In genomic region chr17:81166033-81166472, GRCh38 we compare ENCODE assay signal across 9 cellular contexts. TPM values are rescaled to one million over a fixed set of nuclear protein-coding genes. Genes with fewer than 3 reads are reported as not detected.
DNase-seq lines count a peak whose midpoint lies in the region; ATAC-seq and TF ChIP-seq lines count a peak whose summit lies in the region.
"Had no signal": no experiment of that assay in that cellular context is flagged by ENCODE, and none has a peak within 500 bp of the region (broad histone marks: within the 10 kb centered on the region; RNA-seq: fewer than 3 reads in every experiment).

TSS of gene AATK (minus strand) at chr17:81166221. CDS start at chr17:81165992, 229 bp downstream.

- peaks cover 11% of the 10 kb centered on the region for H3K27me3 Mint-ChIP-seq in activated naive CD8-positive, alpha-beta T cell treated with anti-CD3 and anti-CD28 coated beads, Interleukin-2, amount 50 U/mL, for 24 hours
- peaks cover 18% of the 10 kb centered on the region; the same call in 1 of the 2 replicates for H3K27me3 Mint-ChIP-seq in HFFc6 (ENCODE audit: insufficient read depth)

- H2AFZ ChIP-seq in Karpas-422 (ENCODE audit: low read length): no peak within 1 kb of the TSS

- H3K4me3 Mint-ChIP-seq in activated naive CD8-positive, alpha-beta T cell treated with anti-CD3 and anti-CD28 coated beads, Interleukin-2, amount 50 U/mL, for 24 hours: peak within 1 kb of the TSS; percentile 57
- H3K4me3 Mint-ChIP-seq in HFFc6: no peak within 1 kb of the TSS

- DNase-seq in G401 (ENCODE audit: low spot score) (peak; percentile 46), kidney epithelial cell (ENCODE audit: low read depth) (no peak), NCI-H2107 (lab: John Stamatoyannopoulos, UW) (no peak), Karpas-422 (no peak), HFFc6 (no peak)
- no peak for DNase-seq in activated naive CD8-positive, alpha-beta T cell treated with anti-CD3 and anti-CD28 coated beads, Interleukin-2, amount 50 U/mL, for 24 hours
- no peak for DNase-seq in activated CD4-positive, alpha-beta T cell treated with anti-CD3 and anti-CD28 coated beads, Interleukin-2, amount 50 U/mL, for 4 hours
- DNase-seq: activated naive CD4-positive, alpha-beta T cell had no signal

- no peak within 1 kb of the TSS for H3K9ac ChIP-seq in skeletal muscle tissue (ENCODE audit: low read depth in 1 of 3, low read length in 3 of 3)
- H3K9ac ChIP-seq in Karpas-422 (ENCODE audit: low read length): no peak within 1 kb of the TSS

- peaks cover 42% of the 10 kb centered on the region for H3K27me3 ChIP-seq in kidney epithelial cell (ENCODE audit: control insufficient read depth, insufficient read depth, low read length)
- H3K27me3 ChIP-seq in skeletal muscle tissue (ENCODE audit: control insufficient read depth in 3 of 3, insufficient read depth in 3 of 3, low read length in 3 of 3): peaks cover 40 to 60% (median 43%) of the 10 kb centered on the region in 3 donors
- no peaks in the 10 kb centered on the region for H3K27me3 ChIP-seq in Karpas-422 (ENCODE audit: low read length)

- in situ Hi-C loops in G401 (cut with HindIII; ENCODE audit: low sequenced_read_pairs): no loop called here

- no peak within 1 kb of the TSS for H3K27ac ChIP-seq in skeletal muscle tissue (ENCODE audit: low read depth, low read length)
- H3K27ac ChIP-seq in Karpas-422 (ENCODE audit: low read length): no peak within 1 kb of the TSS

- no peaks in the 10 kb centered on the region for H3K9me2 ChIP-seq in Karpas-422 (replicated peaks; ENCODE audit: insufficient read depth, low read length)

- no peak within 1 kb of the TSS for H3K27ac Mint-ChIP-seq in activated naive CD8-positive, alpha-beta T cell treated with anti-CD3 and anti-CD28 coated beads, Interleukin-2, amount 50 U/mL, for 24 hours
- H3K27ac Mint-ChIP-seq in HFFc6: no peak within 1 kb of the TSS

- H3K4me3 ChIP-seq in kidney epithelial cell (ENCODE audit: low read depth, low read length) (peak within 1 kb of the TSS; percentile 17), skeletal muscle tissue (ENCODE audit: low read length in 3 of 3) (peak within 1 kb of the TSS in 1 of 3 donors; percentile 13), Karpas-422 (ENCODE audit: low read length) (no peak within 1 kb of the TSS)

- no peak within 1 kb of the TSS for H3K4me2 ChIP-seq in Karpas-422 (ENCODE audit: low read depth, low read length, poor library complexity, severe bottlenecking)

- no peaks in the 10 kb centered on the region for H3K9me3 Mint-ChIP-seq in activated naive CD8-positive, alpha-beta T cell treated with anti-CD3 and anti-CD28 coated beads, Interleukin-2, amount 50 U/mL, for 24 hours
- no peaks in the 10 kb centered on the region for H3K9me3 Mint-ChIP-seq in HFFc6

- TF ChIP-seq CTCF in kidney epithelial cell (IDR thresholded peaks at IDR 0.05; ENCODE audit: insufficient read depth, low read length, poor library complexity, severe bottlenecking) (no peak), HFFc6 (IDR thresholded peaks at IDR 0.05) (no peak)

- H3K79me2 ChIP-seq in Karpas-422 (ENCODE audit: low read length): no peaks in the 10 kb centered on the region

- peaks cover 7% of the 10 kb centered on the region for H3K4me1 Mint-ChIP-seq in activated naive CD8-positive, alpha-beta T cell treated with anti-CD3 and anti-CD28 coated beads, Interleukin-2, amount 50 U/mL, for 24 hours
- no peaks in the 10 kb centered on the region for H3K4me1 Mint-ChIP-seq in HFFc6 (ENCODE audit: low read depth)

- no peaks in the 10 kb centered on the region for H3K36me3 Mint-ChIP-seq in activated naive CD8-positive, alpha-beta T cell treated with anti-CD3 and anti-CD28 coated beads, Interleukin-2, amount 50 U/mL, for 24 hours (ENCODE audit: low read depth)
- no peaks in the 10 kb centered on the region for H3K36me3 Mint-ChIP-seq in HFFc6 (ENCODE audit: low read depth)

- H4K20me1 ChIP-seq in Karpas-422 (ENCODE audit: insufficient read depth, low read depth, low read length): no peaks in the 10 kb centered on the region

- no peak for ATAC-seq in activated naive CD8-positive, alpha-beta T cell treated with anti-CD3 and anti-CD28 coated beads, Interleukin-2, amount 50 U/mL, for 24 hours

- H3K9me3 ChIP-seq in skeletal muscle tissue (ENCODE audit: control insufficient read depth in 3 of 3, low read length in 3 of 3) (no peaks in the 10 kb centered on the region), Karpas-422 (ENCODE audit: low read length) (no peaks in the 10 kb centered on the region)

- H3K4me1 ChIP-seq in skeletal muscle tissue (ENCODE audit: control insufficient read depth in 3 of 3, insufficient read depth in 3 of 3, low read length in 3 of 3): peaks cover 0 to 3% (median 0%) of the 10 kb centered on the region in 3 donors
- H3K4me1 ChIP-seq in Karpas-422 (ENCODE audit: low read length): no peaks in the 10 kb centered on the region

- H3K36me3 ChIP-seq in kidney epithelial cell (ENCODE audit: control insufficient read depth, insufficient read depth, low read length) (no peaks in the 10 kb centered on the region), skeletal muscle tissue (ENCODE audit: control insufficient read depth in 3 of 3, insufficient read depth in 3 of 3, low read length in 3 of 3) (no peaks in the 10 kb centered on the region), Karpas-422 (ENCODE audit: insufficient read depth, low read length) (no peaks in the 10 kb centered on the region)

RNA-seq across cellular contexts. Expression of gene AATK, which starts in this region (rescaled TPM):
- 7.5 and 19.0 TPM in 2 replicates for total RNA-seq in G401 (2014; rRNA removed; shearing (Covaris generic))
- total RNA-seq in kidney epithelial cell (0.33 and 0.55 TPM in 2 replicates), skeletal muscle tissue (10.4 TPM)
- total RNA-seq in Karpas-422 (2014; rRNA removed; shearing (Covaris generic); ENCODE audit: low replicate concordance): not detected in 2 replicates
- total RNA-seq in HFFc6 (2021; fragmentation: NEBNext Ultra II Directional; extraction: Animal tissue kit (Norgen Biotek cat#: 25700)): under 1 TPM; 0.15 to 0.59 (median 0.38) TPM
